ENCODE assay signal across 2 cellular contexts in genomic region chr2:196967775-196968174, GRCh38.
TF ChIP-seq lines count a peak whose summit lies in the region.

No MANE protein-coding gene starts in this region.

TF ChIP-seq in Ishikawa, 13 proteins besides CTCF, POLR2A, EP300 and RAD21 (continued from another document):
- TF ChIP-seq, protein P1, sequence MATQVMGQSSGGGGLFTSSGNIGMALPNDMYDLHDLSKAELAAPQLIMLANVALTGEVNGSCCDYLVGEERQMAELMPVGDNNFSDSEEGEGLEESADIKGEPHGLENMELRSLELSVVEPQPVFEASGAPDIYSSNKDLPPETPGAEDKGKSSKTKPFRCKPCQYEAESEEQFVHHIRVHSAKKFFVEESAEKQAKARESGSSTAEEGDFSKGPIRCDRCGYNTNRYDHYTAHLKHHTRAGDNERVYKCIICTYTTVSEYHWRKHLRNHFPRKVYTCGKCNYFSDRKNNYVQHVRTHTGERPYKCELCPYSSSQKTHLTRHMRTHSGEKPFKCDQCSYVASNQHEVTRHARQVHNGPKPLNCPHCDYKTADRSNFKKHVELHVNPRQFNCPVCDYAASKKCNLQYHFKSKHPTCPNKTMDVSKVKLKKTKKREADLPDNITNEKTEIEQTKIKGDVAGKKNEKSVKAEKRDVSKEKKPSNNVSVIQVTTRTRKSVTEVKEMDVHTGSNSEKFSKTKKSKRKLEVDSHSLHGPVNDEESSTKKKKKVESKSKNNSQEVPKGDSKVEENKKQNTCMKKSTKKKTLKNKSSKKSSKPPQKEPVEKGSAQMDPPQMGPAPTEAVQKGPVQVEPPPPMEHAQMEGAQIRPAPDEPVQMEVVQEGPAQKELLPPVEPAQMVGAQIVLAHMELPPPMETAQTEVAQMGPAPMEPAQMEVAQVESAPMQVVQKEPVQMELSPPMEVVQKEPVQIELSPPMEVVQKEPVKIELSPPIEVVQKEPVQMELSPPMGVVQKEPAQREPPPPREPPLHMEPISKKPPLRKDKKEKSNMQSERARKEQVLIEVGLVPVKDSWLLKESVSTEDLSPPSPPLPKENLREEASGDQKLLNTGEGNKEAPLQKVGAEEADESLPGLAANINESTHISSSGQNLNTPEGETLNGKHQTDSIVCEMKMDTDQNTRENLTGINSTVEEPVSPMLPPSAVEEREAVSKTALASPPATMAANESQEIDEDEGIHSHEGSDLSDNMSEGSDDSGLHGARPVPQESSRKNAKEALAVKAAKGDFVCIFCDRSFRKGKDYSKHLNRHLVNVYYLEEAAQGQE (IDR thresholded peaks at IDR 0.05; ENCODE audit: low read depth), result no peak
- TF ChIP-seq FOXM1 (IDR thresholded peaks at IDR 0.05; ENCODE audit: borderline replicate concordance, low read depth) (no peak), EGR1 (IDR thresholded peaks at IDR 0.05) (no peak), TAF1 (IDR thresholded peaks at IDR 0.05; ENCODE audit: low read depth) (no peak)
TF ChIP-seq in Ishikawa: peak in this region for 1.

TF ChIP-seq in H1, 55 proteins besides CTCF, POLR2A, EP300 and RAD21 (continued from another document):
- peak; percentile 58 for TF ChIP-seq USF2 (IDR thresholded peaks at IDR 0.05; ENCODE audit: low read length)
